2 cellular contexts compared by ENCODE assay signal in the genomic region with DNA sequence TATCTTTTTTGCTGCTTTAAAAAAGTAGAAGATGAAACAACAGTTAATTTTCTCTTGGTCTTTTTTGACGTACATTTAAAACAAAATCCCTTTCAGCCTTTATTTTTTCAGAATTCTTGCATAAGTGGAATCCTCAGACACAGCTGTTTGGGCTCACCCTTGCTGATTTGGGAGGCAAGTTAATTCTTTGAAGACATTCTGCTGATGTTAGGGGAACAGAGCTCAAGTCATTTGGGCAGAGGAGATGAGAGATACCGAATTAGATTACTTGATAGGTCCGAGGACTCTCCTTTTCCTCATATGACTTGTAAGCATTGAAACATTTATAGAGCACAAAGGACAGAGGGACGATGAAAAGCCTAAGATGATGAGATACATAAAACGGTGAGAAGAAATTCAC.
TF ChIP-seq lines count a peak whose summit lies in the region.

No MANE protein-coding gene starts in this region.

TF ChIP-seq in GM23338, 12 proteins besides CTCF, POLR2A, EP300 and RAD21 (continues in another document):
- TF ChIP-seq EZH2phosphoT487 (IDR thresholded peaks at IDR 0.05; ENCODE audit: unreplicated experiment) (no peak), JUNB (IDR thresholded peaks at IDR 0.05; ENCODE audit: unreplicated experiment) (no peak), CREB1 (CRISPR knock-in tag; IDR thresholded peaks at IDR 0.05; ENCODE audit: low read depth) (no peak), ZNF331 (CRISPR knock-in tag; IDR thresholded peaks at IDR 0.05; ENCODE audit: low read depth) (no peak), STAT1 (IDR thresholded peaks at IDR 0.05; ENCODE audit: unreplicated experiment) (no peak), EZH2 (IDR thresholded peaks at IDR 0.05; ENCODE audit: low read depth, unreplicated experiment) (no peak), NANOG (IDR thresholded peaks at IDR 0.05; ENCODE audit: borderline replicate concordance) (no peak)
- TF ChIP-seq, protein P1, sequence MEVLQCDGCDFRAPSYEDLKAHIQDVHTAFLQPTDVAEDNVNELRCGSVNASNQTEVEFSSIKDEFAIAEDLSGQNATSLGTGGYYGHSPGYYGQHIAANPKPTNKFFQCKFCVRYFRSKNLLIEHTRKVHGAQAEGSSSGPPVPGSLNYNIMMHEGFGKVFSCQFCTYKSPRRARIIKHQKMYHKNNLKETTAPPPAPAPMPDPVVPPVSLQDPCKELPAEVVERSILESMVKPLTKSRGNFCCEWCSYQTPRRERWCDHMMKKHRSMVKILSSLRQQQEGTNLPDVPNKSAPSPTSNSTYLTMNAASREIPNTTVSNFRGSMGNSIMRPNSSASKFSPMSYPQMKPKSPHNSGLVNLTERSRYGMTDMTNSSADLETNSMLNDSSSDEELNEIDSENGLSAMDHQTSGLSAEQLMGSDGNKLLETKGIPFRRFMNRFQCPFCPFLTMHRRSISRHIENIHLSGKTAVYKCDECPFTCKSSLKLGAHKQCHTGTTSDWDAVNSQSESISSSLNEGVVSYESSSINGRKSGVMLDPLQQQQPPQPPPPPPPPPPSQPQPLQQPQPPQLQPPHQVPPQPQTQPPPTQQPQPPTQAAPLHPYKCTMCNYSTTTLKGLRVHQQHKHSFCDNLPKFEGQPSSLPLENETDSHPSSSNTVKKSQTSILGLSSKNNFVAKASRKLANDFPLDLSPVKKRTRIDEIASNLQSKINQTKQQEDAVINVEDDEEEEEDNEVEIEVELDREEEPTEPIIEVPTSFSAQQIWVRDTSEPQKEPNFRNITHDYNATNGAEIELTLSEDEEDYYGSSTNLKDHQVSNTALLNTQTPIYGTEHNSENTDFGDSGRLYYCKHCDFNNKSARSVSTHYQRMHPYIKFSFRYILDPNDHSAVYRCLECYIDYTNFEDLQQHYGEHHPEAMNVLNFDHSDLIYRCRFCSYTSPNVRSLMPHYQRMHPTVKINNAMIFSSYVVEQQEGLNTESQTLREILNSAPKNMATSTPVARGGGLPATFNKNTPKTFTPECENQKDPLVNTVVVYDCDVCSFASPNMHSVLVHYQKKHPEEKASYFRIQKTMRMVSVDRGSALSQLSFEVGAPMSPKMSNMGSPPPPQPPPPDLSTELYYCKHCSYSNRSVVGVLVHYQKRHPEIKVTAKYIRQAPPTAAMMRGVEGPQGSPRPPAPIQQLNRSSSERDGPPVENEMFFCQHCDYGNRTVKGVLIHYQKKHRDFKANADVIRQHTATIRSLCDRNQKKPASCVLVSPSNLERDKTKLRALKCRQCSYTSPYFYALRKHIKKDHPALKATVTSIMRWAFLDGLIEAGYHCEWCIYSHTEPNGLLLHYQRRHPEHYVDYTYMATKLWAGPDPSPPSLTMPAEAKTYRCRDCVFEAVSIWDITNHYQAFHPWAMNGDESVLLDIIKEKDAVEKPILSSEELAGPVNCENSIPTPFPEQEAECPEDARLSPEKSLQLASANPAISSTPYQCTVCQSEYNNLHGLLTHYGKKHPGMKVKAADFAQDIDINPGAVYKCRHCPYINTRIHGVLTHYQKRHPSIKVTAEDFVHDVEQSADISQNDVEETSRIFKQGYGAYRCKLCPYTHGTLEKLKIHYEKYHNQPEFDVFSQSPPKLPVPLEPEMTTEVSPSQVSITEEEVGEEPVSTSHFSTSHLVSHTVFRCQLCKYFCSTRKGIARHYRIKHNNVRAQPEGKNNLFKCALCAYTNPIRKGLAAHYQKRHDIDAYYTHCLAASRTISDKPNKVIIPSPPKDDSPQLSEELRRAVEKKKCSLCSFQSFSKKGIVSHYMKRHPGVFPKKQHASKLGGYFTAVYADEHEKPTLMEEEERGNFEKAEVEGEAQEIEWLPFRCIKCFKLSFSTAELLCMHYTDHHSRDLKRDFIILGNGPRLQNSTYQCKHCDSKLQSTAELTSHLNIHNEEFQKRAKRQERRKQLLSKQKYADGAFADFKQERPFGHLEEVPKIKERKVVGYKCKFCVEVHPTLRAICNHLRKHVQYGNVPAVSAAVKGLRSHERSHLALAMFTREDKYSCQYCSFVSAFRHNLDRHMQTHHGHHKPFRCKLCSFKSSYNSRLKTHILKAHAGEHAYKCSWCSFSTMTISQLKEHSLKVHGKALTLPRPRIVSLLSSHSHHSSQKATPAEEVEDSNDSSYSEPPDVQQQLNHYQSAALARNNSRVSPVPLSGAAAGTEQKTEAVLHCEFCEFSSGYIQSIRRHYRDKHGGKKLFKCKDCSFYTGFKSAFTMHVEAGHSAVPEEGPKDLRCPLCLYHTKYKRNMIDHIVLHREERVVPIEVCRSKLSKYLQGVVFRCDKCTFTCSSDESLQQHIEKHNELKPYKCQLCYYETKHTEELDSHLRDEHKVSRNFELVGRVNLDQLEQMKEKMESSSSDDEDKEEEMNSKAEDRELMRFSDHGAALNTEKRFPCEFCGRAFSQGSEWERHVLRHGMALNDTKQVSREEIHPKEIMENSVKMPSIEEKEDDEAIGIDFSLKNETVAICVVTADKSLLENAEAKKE (CRISPR knock-in tag; IDR thresholded peaks at IDR 0.05): no peak
- TF ChIP-seq, protein P2, sequence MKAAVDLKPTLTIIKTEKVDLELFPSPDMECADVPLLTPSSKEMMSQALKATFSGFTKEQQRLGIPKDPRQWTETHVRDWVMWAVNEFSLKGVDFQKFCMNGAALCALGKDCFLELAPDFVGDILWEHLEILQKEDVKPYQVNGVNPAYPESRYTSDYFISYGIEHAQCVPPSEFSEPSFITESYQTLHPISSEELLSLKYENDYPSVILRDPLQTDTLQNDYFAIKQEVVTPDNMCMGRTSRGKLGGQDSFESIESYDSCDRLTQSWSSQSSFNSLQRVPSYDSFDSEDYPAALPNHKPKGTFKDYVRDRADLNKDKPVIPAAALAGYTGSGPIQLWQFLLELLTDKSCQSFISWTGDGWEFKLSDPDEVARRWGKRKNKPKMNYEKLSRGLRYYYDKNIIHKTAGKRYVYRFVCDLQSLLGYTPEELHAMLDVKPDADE (IDR thresholded peaks at IDR 0.05): no peak
- TF ChIP-seq, protein P3, sequence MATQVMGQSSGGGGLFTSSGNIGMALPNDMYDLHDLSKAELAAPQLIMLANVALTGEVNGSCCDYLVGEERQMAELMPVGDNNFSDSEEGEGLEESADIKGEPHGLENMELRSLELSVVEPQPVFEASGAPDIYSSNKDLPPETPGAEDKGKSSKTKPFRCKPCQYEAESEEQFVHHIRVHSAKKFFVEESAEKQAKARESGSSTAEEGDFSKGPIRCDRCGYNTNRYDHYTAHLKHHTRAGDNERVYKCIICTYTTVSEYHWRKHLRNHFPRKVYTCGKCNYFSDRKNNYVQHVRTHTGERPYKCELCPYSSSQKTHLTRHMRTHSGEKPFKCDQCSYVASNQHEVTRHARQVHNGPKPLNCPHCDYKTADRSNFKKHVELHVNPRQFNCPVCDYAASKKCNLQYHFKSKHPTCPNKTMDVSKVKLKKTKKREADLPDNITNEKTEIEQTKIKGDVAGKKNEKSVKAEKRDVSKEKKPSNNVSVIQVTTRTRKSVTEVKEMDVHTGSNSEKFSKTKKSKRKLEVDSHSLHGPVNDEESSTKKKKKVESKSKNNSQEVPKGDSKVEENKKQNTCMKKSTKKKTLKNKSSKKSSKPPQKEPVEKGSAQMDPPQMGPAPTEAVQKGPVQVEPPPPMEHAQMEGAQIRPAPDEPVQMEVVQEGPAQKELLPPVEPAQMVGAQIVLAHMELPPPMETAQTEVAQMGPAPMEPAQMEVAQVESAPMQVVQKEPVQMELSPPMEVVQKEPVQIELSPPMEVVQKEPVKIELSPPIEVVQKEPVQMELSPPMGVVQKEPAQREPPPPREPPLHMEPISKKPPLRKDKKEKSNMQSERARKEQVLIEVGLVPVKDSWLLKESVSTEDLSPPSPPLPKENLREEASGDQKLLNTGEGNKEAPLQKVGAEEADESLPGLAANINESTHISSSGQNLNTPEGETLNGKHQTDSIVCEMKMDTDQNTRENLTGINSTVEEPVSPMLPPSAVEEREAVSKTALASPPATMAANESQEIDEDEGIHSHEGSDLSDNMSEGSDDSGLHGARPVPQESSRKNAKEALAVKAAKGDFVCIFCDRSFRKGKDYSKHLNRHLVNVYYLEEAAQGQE (IDR thresholded peaks at IDR 0.05; ENCODE audit: unreplicated experiment): no peak

TF ChIP-seq in WTC11, 78 proteins besides CTCF, POLR2A, EP300 and RAD21 (continues in another document):
- TF ChIP-seq ESRRA (CRISPR knock-in tag; IDR thresholded peaks at IDR 0.05; ENCODE audit: borderline replicate concordance) (no peak), CBFB (CRISPR knock-in tag; IDR thresholded peaks at IDR 0.05; ENCODE audit: low read depth) (no peak), JUN (CRISPR knock-in tag; IDR thresholded peaks at IDR 0.05) (no peak), FOXJ3 (CRISPR knock-in tag; IDR thresholded peaks at IDR 0.05; ENCODE audit: borderline replicate concordance) (no peak), ZNF396 (CRISPR knock-in tag; IDR thresholded peaks at IDR 0.05; ENCODE audit: borderline replicate concordance) (no peak), ELF4 (CRISPR knock-in tag; IDR thresholded peaks at IDR 0.05; ENCODE audit: low read depth) (no peak), ETV6 (CRISPR knock-in tag; IDR thresholded peaks at IDR 0.05) (no peak), TCF7 (CRISPR knock-in tag; IDR thresholded peaks at IDR 0.05; ENCODE audit: low read depth) (no peak), EMX1 (CRISPR knock-in tag; IDR thresholded peaks at IDR 0.05) (no peak), NFYB (CRISPR knock-in tag; conservative IDR thresholded peaks at IDR 0.05; ENCODE audit: low read depth) (no peak), SP1 (CRISPR knock-in tag; conservative IDR thresholded peaks at IDR 0.05) (no peak), GTF2I (CRISPR knock-in tag; conservative IDR thresholded peaks at IDR 0.05) (no peak)
- TF ChIP-seq, protein P4, sequence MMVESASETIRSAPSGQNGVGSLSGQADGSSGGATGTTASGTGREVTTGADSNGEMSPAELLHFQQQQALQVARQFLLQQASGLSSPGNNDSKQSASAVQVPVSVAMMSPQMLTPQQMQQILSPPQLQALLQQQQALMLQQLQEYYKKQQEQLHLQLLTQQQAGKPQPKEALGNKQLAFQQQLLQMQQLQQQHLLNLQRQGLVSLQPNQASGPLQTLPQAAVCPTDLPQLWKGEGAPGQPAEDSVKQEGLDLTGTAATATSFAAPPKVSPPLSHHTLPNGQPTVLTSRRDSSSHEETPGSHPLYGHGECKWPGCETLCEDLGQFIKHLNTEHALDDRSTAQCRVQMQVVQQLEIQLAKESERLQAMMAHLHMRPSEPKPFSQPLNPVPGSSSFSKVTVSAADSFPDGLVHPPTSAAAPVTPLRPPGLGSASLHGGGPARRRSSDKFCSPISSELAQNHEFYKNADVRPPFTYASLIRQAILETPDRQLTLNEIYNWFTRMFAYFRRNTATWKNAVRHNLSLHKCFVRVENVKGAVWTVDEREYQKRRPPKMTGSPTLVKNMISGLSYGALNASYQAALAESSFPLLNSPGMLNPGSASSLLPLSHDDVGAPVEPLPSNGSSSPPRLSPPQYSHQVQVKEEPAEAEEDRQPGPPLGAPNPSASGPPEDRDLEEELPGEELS (CRISPR knock-in tag; IDR thresholded peaks at IDR 0.05): no peak
- TF ChIP-seq, protein P5, sequence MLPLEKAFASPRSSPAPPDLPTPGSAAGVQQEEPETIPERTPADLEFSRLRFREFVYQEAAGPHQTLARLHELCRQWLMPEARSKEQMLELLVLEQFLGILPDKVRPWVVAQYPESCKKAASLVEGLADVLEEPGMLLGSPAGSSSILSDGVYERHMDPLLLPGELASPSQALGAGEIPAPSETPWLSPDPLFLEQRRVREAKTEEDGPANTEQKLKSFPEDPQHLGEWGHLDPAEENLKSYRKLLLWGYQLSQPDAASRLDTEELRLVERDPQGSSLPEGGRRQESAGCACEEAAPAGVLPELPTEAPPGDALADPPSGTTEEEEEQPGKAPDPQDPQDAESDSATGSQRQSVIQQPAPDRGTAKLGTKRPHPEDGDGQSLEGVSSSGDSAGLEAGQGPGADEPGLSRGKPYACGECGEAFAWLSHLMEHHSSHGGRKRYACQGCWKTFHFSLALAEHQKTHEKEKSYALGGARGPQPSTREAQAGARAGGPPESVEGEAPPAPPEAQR (CRISPR knock-in tag; IDR thresholded peaks at IDR 0.05): no peak
- TF ChIP-seq, protein P6, sequence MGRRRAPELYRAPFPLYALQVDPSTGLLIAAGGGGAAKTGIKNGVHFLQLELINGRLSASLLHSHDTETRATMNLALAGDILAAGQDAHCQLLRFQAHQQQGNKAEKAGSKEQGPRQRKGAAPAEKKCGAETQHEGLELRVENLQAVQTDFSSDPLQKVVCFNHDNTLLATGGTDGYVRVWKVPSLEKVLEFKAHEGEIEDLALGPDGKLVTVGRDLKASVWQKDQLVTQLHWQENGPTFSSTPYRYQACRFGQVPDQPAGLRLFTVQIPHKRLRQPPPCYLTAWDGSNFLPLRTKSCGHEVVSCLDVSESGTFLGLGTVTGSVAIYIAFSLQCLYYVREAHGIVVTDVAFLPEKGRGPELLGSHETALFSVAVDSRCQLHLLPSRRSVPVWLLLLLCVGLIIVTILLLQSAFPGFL (CRISPR knock-in tag; IDR thresholded peaks at IDR 0.05; ENCODE audit: borderline replicate concordance): no peak
- TF ChIP-seq, protein P7, sequence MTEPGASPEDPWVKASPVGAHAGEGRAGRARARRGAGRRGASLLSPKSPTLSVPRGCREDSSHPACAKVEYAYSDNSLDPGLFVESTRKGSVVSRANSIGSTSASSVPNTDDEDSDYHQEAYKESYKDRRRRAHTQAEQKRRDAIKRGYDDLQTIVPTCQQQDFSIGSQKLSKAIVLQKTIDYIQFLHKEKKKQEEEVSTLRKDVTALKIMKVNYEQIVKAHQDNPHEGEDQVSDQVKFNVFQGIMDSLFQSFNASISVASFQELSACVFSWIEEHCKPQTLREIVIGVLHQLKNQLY (CRISPR knock-in tag; IDR thresholded peaks at IDR 0.05): no peak
- TF ChIP-seq, protein P8, sequence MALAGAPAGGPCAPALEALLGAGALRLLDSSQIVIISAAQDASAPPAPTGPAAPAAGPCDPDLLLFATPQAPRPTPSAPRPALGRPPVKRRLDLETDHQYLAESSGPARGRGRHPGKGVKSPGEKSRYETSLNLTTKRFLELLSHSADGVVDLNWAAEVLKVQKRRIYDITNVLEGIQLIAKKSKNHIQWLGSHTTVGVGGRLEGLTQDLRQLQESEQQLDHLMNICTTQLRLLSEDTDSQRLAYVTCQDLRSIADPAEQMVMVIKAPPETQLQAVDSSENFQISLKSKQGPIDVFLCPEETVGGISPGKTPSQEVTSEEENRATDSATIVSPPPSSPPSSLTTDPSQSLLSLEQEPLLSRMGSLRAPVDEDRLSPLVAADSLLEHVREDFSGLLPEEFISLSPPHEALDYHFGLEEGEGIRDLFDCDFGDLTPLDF (CRISPR knock-in tag; IDR thresholded peaks at IDR 0.05): no peak
